In the genomic region with DNA sequence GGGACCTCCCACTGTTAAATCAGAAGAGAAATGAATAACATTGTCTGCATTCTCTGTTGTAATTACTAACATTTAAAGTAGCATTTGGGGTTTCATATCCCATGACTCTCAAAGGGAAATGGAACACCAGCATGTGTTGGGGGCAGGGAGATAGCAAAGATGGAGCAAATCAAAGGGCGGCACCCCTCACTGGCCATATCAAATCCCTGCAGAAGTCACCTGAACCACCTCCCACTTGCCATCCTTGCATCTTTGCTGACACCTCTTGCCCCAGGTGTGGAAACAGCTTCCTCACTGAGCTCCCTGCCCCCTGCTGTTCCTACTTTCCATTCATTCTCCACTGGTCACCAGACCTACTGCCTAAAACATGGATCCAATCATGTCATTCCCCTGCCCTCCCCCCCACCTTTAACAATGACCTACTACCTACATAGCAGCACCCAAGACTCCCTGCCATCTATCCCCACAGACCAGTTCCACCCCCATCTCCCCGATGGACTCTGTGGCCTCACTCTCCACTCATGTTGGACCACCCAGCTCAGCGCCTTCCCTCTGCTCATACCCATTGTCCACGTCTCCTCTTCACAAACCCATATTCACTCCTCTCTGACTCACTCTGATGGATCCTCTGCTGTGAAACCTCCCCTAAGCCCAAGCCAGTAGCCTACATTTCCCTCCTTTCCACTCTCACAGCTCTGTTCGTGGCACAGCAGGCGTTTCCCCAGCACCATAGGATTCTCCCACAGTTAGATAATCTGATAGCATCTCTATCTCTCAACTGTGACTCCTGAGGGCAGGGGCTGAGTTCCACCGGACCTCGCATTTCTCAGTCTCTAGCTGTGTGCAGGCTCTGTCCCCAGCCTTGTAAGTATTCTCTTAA, we compare ENCODE assay signal across 1 cellular context.
TF ChIP-seq lines count a peak whose summit lies in the region.

No MANE protein-coding gene starts in this region.

TF ChIP-seq in GM23338, 12 proteins besides CTCF, POLR2A, EP300 and RAD21 (continued from another document):
- TF ChIP-seq, protein P1, sequence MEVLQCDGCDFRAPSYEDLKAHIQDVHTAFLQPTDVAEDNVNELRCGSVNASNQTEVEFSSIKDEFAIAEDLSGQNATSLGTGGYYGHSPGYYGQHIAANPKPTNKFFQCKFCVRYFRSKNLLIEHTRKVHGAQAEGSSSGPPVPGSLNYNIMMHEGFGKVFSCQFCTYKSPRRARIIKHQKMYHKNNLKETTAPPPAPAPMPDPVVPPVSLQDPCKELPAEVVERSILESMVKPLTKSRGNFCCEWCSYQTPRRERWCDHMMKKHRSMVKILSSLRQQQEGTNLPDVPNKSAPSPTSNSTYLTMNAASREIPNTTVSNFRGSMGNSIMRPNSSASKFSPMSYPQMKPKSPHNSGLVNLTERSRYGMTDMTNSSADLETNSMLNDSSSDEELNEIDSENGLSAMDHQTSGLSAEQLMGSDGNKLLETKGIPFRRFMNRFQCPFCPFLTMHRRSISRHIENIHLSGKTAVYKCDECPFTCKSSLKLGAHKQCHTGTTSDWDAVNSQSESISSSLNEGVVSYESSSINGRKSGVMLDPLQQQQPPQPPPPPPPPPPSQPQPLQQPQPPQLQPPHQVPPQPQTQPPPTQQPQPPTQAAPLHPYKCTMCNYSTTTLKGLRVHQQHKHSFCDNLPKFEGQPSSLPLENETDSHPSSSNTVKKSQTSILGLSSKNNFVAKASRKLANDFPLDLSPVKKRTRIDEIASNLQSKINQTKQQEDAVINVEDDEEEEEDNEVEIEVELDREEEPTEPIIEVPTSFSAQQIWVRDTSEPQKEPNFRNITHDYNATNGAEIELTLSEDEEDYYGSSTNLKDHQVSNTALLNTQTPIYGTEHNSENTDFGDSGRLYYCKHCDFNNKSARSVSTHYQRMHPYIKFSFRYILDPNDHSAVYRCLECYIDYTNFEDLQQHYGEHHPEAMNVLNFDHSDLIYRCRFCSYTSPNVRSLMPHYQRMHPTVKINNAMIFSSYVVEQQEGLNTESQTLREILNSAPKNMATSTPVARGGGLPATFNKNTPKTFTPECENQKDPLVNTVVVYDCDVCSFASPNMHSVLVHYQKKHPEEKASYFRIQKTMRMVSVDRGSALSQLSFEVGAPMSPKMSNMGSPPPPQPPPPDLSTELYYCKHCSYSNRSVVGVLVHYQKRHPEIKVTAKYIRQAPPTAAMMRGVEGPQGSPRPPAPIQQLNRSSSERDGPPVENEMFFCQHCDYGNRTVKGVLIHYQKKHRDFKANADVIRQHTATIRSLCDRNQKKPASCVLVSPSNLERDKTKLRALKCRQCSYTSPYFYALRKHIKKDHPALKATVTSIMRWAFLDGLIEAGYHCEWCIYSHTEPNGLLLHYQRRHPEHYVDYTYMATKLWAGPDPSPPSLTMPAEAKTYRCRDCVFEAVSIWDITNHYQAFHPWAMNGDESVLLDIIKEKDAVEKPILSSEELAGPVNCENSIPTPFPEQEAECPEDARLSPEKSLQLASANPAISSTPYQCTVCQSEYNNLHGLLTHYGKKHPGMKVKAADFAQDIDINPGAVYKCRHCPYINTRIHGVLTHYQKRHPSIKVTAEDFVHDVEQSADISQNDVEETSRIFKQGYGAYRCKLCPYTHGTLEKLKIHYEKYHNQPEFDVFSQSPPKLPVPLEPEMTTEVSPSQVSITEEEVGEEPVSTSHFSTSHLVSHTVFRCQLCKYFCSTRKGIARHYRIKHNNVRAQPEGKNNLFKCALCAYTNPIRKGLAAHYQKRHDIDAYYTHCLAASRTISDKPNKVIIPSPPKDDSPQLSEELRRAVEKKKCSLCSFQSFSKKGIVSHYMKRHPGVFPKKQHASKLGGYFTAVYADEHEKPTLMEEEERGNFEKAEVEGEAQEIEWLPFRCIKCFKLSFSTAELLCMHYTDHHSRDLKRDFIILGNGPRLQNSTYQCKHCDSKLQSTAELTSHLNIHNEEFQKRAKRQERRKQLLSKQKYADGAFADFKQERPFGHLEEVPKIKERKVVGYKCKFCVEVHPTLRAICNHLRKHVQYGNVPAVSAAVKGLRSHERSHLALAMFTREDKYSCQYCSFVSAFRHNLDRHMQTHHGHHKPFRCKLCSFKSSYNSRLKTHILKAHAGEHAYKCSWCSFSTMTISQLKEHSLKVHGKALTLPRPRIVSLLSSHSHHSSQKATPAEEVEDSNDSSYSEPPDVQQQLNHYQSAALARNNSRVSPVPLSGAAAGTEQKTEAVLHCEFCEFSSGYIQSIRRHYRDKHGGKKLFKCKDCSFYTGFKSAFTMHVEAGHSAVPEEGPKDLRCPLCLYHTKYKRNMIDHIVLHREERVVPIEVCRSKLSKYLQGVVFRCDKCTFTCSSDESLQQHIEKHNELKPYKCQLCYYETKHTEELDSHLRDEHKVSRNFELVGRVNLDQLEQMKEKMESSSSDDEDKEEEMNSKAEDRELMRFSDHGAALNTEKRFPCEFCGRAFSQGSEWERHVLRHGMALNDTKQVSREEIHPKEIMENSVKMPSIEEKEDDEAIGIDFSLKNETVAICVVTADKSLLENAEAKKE (CRISPR knock-in tag; IDR thresholded peaks at IDR 0.05), result no peak
- no peak for TF ChIP-seq CREB1 (CRISPR knock-in tag; IDR thresholded peaks at IDR 0.05; ENCODE audit: low read depth)
- TF ChIP-seq JUNB (IDR thresholded peaks at IDR 0.05; ENCODE audit: unreplicated experiment), result no peak
- TF ChIP-seq ZNF331 (CRISPR knock-in tag; IDR thresholded peaks at IDR 0.05; ENCODE audit: low read depth), result no peak
- no peak for TF ChIP-seq EZH2 (IDR thresholded peaks at IDR 0.05; ENCODE audit: low read depth, unreplicated experiment)
- no peak for TF ChIP-seq ZNF114 (CRISPR knock-in tag; IDR thresholded peaks at IDR 0.05)
- no peak for TF ChIP-seq STAT1 (IDR thresholded peaks at IDR 0.05; ENCODE audit: unreplicated experiment)
- TF ChIP-seq, protein P2, sequence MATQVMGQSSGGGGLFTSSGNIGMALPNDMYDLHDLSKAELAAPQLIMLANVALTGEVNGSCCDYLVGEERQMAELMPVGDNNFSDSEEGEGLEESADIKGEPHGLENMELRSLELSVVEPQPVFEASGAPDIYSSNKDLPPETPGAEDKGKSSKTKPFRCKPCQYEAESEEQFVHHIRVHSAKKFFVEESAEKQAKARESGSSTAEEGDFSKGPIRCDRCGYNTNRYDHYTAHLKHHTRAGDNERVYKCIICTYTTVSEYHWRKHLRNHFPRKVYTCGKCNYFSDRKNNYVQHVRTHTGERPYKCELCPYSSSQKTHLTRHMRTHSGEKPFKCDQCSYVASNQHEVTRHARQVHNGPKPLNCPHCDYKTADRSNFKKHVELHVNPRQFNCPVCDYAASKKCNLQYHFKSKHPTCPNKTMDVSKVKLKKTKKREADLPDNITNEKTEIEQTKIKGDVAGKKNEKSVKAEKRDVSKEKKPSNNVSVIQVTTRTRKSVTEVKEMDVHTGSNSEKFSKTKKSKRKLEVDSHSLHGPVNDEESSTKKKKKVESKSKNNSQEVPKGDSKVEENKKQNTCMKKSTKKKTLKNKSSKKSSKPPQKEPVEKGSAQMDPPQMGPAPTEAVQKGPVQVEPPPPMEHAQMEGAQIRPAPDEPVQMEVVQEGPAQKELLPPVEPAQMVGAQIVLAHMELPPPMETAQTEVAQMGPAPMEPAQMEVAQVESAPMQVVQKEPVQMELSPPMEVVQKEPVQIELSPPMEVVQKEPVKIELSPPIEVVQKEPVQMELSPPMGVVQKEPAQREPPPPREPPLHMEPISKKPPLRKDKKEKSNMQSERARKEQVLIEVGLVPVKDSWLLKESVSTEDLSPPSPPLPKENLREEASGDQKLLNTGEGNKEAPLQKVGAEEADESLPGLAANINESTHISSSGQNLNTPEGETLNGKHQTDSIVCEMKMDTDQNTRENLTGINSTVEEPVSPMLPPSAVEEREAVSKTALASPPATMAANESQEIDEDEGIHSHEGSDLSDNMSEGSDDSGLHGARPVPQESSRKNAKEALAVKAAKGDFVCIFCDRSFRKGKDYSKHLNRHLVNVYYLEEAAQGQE (IDR thresholded peaks at IDR 0.05; ENCODE audit: unreplicated experiment), result no peak
